ENCODE assay signal across 8 cellular contexts in the genomic region with DNA sequence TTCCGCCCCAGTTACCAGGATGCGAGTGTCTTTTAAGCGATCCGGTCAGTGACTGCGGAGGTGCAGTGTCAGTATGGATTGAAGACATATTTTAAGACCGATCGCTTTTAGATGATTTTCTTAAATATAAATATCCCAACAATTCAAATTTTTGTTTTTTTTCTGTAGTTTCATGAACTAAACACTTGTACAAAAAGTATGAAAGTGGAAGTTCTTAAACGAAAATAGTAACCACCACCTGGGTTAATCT. TPM values are rescaled to one million over a fixed set of nuclear protein-coding genes. Genes with fewer than 3 reads are reported as not detected.
DNase-seq lines count a peak whose midpoint lies in the region; TF ChIP-seq lines count a peak whose summit lies in the region.

No MANE protein-coding gene starts in this region.

- no peak for TF ChIP-seq CTCF in KMS-11 (conservative IDR thresholded peaks at IDR 0.05; ENCODE audit: low read depth, low read length)
- TF ChIP-seq CTCF in dorsolateral prefrontal cortex (IDR thresholded peaks at IDR 0.05 in 54 of 56, conservative IDR thresholded peaks at IDR 0.05 in 2 of 56; ENCODE audit: low read depth in 1 of 56, partially characterized antibody in 56 of 56), result no peak
- no peak for TF ChIP-seq CTCF in neural crest cell (conservative IDR thresholded peaks at IDR 0.05)

- in situ Hi-C loops in ACHN (cut with HindIII; ENCODE audit: low pct_ligation_motif_present, low pct_unique_long_range_greater_than_20kb, low sequenced_read_pairs), result no loop called here

- intact Hi-C loops in CD4-positive, alpha-beta memory T cell (cut with micrococcal nuclease), result loop anchor here (5.0 kb wide), 1 partner anchor 295 kb away; no protein-coding TSS in a partner anchor
- intact Hi-C loops in dorsolateral prefrontal cortex (cut with DNase I), result loop anchor here (2.0 to 5.0 kb wide), 2 partner anchors 64 to 315 kb away; a partner anchor contains a TSS

- POLR2A ChIA-PET in CD4-positive, alpha-beta memory T cell (lab: Charles Lee; ENCODE audit: partially characterized antibody), result interaction anchor here (1.1 to 5.4 kb wide), 11 partner anchors 8 to 791 kb away, joined by 3 to 97 read pairs (median 17); a partner anchor contains a TSS

- peak overlapping the region; percentile 77 to 95 for H3K4me3 ChIP-seq in CD4-positive, alpha-beta memory T cell (ENCODE audit: low read length in 2 of 2)
- no peak overlapping the region for H3K4me3 ChIP-seq in KMS-11 (IDR thresholded peaks at IDR 0.05; ENCODE audit: insufficient read depth, low read depth, low read length)
- peak overlapping the region; percentile 63 to 98 (median 90) for H3K4me3 ChIP-seq in dorsolateral prefrontal cortex

- CTCF ChIA-PET in CD4-positive, alpha-beta memory T cell (lab: Charles Lee; ENCODE audit: partially characterized antibody), result interaction anchor here (1.5 to 2.2 kb wide), 2 partner anchors 120 to 307 kb away, joined by 6 read pairs; no protein-coding TSS in a partner anchor

- peak overlapping the region; percentile 85 to 94 (median 92) for H3K4me3 Mint-ChIP-seq in CD4-positive, alpha-beta memory T cell
- peak overlapping the region; percentile 93 for H3K4me3 Mint-ChIP-seq in neural crest cell

- peaks cover 37% of the 10 kb centered on the region for H3K4me1 ChIP-seq in CD4-positive, alpha-beta memory T cell (ENCODE audit: insufficient read depth, low read length)
- peaks cover 44% of the 10 kb centered on the region for H3K4me1 ChIP-seq in KMS-11 (ENCODE audit: low read depth, poor library complexity, severe bottlenecking)

- H4K20me1 ChIP-seq in KMS-11 (ENCODE audit: insufficient read depth), result no peaks in the 10 kb centered on the region

- peaks cover 76% of the 10 kb centered on the region for H3K79me2 ChIP-seq in KMS-11 (ENCODE audit: insufficient read depth, low read depth)

- H3K36me3 Mint-ChIP-seq in CD4-positive, alpha-beta memory T cell, result peaks cover 0 to 10% of the 10 kb centered on the region in 2 donors
- peaks cover 4% of the 10 kb centered on the region for H3K36me3 Mint-ChIP-seq in neural crest cell (ENCODE audit: low read depth)

- no peaks in the 10 kb centered on the region for H3K27me3 ChIP-seq in CD4-positive, alpha-beta memory T cell (ENCODE audit: insufficient read depth, low read length)
- H3K27me3 ChIP-seq in KMS-11 (ENCODE audit: insufficient read depth, low read depth) (peaks cover 1% of the 10 kb centered on the region), dorsolateral prefrontal cortex (no peaks in the 10 kb centered on the region)

- H3K36me3 ChIP-seq in CD4-positive, alpha-beta memory T cell (ENCODE audit: insufficient read depth, low read length), result no peaks in the 10 kb centered on the region
- 0 out of 2 replicates have a peak, but pooled peaks cover 5% of the 10 kb centered on the region for H3K36me3 ChIP-seq in KMS-11 (ENCODE audit: insufficient read depth)

- H3K9ac ChIP-seq in KMS-11, result peak overlapping the region; percentile 95

- H3K9me3 ChIP-seq in CD4-positive, alpha-beta memory T cell (ENCODE audit: control insufficient read depth in 1 of 2, low read length in 2 of 2), result no peaks in the 10 kb centered on the region

- peaks cover 22 to 52% (median 30%) of the 10 kb centered on the region in 4 donors for H3K4me1 Mint-ChIP-seq in CD4-positive, alpha-beta memory T cell
- H3K4me1 Mint-ChIP-seq in neural crest cell, result peaks cover 35% of the 10 kb centered on the region

- no peaks in the 10 kb centered on the region for H3K9me3 Mint-ChIP-seq in CD4-positive, alpha-beta memory T cell
- no peaks in the 10 kb centered on the region for H3K9me3 Mint-ChIP-seq in neural crest cell

- H3K27ac Mint-ChIP-seq in CD4-positive, alpha-beta memory T cell, result peak overlapping the region; percentile 89 to 97 (median 95)
- no peak overlapping the region for H3K27ac Mint-ChIP-seq in neural crest cell (ENCODE audit: unreplicated experiment)

- peak overlapping the region; percentile 90 for H3K4me2 ChIP-seq in KMS-11

- peak overlapping the region; percentile 71 for H3K27ac ChIP-seq in CD4-positive, alpha-beta memory T cell (ENCODE audit: low read depth, low read length)
- H3K27ac ChIP-seq in KMS-11, result peak overlapping the region; percentile 97
- H3K27ac ChIP-seq in dorsolateral prefrontal cortex, result peak overlapping the region in 58 of 59 donors; percentile 86 to 99 (median 97)

- no peak for DNase-seq in CD4-positive, alpha-beta memory T cell
- DNase-seq in dorsolateral prefrontal cortex (peak in 1 of 10 donors; percentile 9), neural crest cell (ENCODE audit: low read depth, low spot score) (no peak), ACHN (no peak), NCI-H82 treated with DMSO at 0.1 percent for 48 hours (lab: John Stamatoyannopoulos, UW; ENCODE audit: unreplicated experiment) (no peak), NCI-H1105 treated with DMSO at 0.1 percent for 48 hours (lab: John Stamatoyannopoulos, UW) (no peak)
- DNase-seq in stimulated activated CD4-positive, alpha-beta T cell treated with anti-CD3 and anti-CD28 coated beads, Interleukin-1b, Interleukin-23, amount 100 ng/mL, for 48 hours, result no peak

- H2AFZ ChIP-seq in KMS-11 (ENCODE audit: low read depth), result no peak overlapping the region

- H3K27me3 Mint-ChIP-seq in CD4-positive, alpha-beta memory T cell, result peaks cover 3 to 4% of the 10 kb centered on the region in 2 donors
- H3K27me3 Mint-ChIP-seq in neural crest cell (ENCODE audit: low read depth), result peaks cover 64% of the 10 kb centered on the region

RNA-seq across cellular contexts. Expression of a gene that starts 0.9 kb away (rescaled TPM):
- 10 to 100 TPM; 67.9 to 68.5 TPM for total RNA-seq in CD4-positive, alpha-beta memory T cell
- 10 to 100 TPM; 71.1 to 88.1 TPM for polyA plus RNA-seq in CD4-positive, alpha-beta memory T cell
- total RNA-seq in dorsolateral prefrontal cortex (10 to 100 TPM; 26.2 to 65.4 (median 41.7) TPM), neural crest cell (31.1 and 35.1 TPM in 2 replicates)

RNA-seq across cellular contexts. Expression of a gene that starts 3.9 kb away (rescaled TPM):
- total RNA-seq in CD4-positive, alpha-beta memory T cell, result 100 to 1,000 TPM in 1 of 2 experiments, 10 to 100 TPM in 1; 99.0 to 108 TPM
- 10 to 100 TPM; 40.5 to 54.5 TPM for polyA plus RNA-seq in CD4-positive, alpha-beta memory T cell
- total RNA-seq in dorsolateral prefrontal cortex, result 100 to 1,000 TPM in 17 of 120 experiments, 10 to 100 TPM in 103; 48.1 to 140 (median 80.9) TPM
- total RNA-seq in neural crest cell, result 46.4 and 49.9 TPM in 2 replicates

RNA-seq across cellular contexts. Expression of a gene that starts 28.2 kb away (rescaled TPM):
- total RNA-seq in CD4-positive, alpha-beta memory T cell, result not detected
- polyA plus RNA-seq in CD4-positive, alpha-beta memory T cell, result not detected
- 10 to 100 TPM in 2 of 120 experiments, 1 to 10 TPM in 117, under 1 TPM in 1; 0.97 to 12.5 (median 4.6) TPM for total RNA-seq in dorsolateral prefrontal cortex
- total RNA-seq in neural crest cell, result 1.5 and 1.6 TPM in 2 replicates
